Comparison of ENCODE assay signal across 8 cellular contexts in genomic region chr1:1399187-1399869, GRCh38. TPM values are rescaled to one million over a fixed set of nuclear protein-coding genes. Genes with fewer than 3 reads are reported as not detected.
DNase-seq lines count a peak whose midpoint lies in the region; ATAC-seq and TF ChIP-seq lines count a peak whose summit lies in the region.

TSS of gene CCNL2 (minus strand) at chr1:1399335. CDS start at chr1:1399306, 29 bp downstream.

- H3K4me3 Mint-ChIP-seq in activated CD4-positive, alpha-beta T cell treated with anti-CD3 and anti-CD28 coated beads for 36 hours: peak within 1 kb of the TSS; percentile 93

- TF ChIP-seq CTCF in BE2C (IDR thresholded peaks at IDR 0.05; ENCODE audit: low read depth, low read length) (peak; percentile 51), choroid plexus epithelial cell (conservative IDR thresholded peaks at IDR 0.05; ENCODE audit: low read depth, low read length) (peak; percentile 53)

- H3K27me3 Mint-ChIP-seq in activated CD4-positive, alpha-beta T cell treated with anti-CD3 and anti-CD28 coated beads for 36 hours: no peaks in the 10 kb centered on the region

- H3K4me3 ChIP-seq in BE2C (ENCODE audit: low read depth, low read length): peak within 1 kb of the TSS; percentile 87
- H3K4me3 ChIP-seq in choroid plexus epithelial cell (ENCODE audit: low read depth, low read length): peak within 1 kb of the TSS; percentile 99

- no peaks in the 10 kb centered on the region for H3K9me3 Mint-ChIP-seq in activated CD4-positive, alpha-beta T cell treated with anti-CD3 and anti-CD28 coated beads for 36 hours (ENCODE audit: low read depth)

- H3K36me3 Mint-ChIP-seq in activated CD4-positive, alpha-beta T cell treated with anti-CD3 and anti-CD28 coated beads for 36 hours (ENCODE audit: low read depth): peaks cover 67% of the 10 kb centered on the region

- POLR2A ChIA-PET in activated CD4-positive, alpha-beta T cell treated with anti-CD3 and anti-CD28 coated beads for 36 hours (lab: Charles Lee): interaction anchor here (0.6 to 1.3 kb wide), 8 partner anchors 8 to 51 kb away, joined by 3 to 12 read pairs (median 3); partner anchors contain the start of gene AURKAIP1

- DNase-seq in BE2C (peak; percentile 100), GM19238 (ENCODE audit: insufficient read length, low spot score) (peak; percentile 98), NCI-H510A treated with DMSO at 0.1 percent for 48 hours (lab: John Stamatoyannopoulos, UW) (peak; percentile 100), choroid plexus epithelial cell (ENCODE audit: low read depth) (peak; percentile 99), kidney tubule cell (ENCODE audit: low spot score) (peak; percentile 99)
- peak; percentile 100 for DNase-seq in activated CD4-positive, alpha-beta T cell treated with anti-CD3 and anti-CD28 coated beads for 36 hours
- peak; percentile 97 to 99 (median 98) for DNase-seq in stimulated activated CD4-positive, alpha-beta T cell treated with anti-CD3 and anti-CD28 coated beads, Interleukin-1b, Interleukin-23, amount 100 ng/mL, for 24 hours (ENCODE audit: low read depth in 4 of 4, low spot score in 1 of 4)

- ATAC-seq in HG03442 (IDR thresholded peaks at IDR 0.05; ENCODE audit: unreplicated experiment): peak; percentile 86
- peak; percentile 97 for ATAC-seq in activated CD4-positive, alpha-beta T cell treated with anti-CD3 and anti-CD28 coated beads for 36 hours

- peaks cover 65% of the 10 kb centered on the region for H3K36me3 ChIP-seq in BE2C

- H3K4me1 Mint-ChIP-seq in activated CD4-positive, alpha-beta T cell treated with anti-CD3 and anti-CD28 coated beads for 36 hours: peaks cover 52% of the 10 kb centered on the region

- CTCF ChIA-PET in activated CD4-positive, alpha-beta T cell treated with anti-CD3 and anti-CD28 coated beads for 36 hours (lab: Charles Lee): interaction anchor here (0.7 to 3.1 kb wide), 9 partner anchors 8 to 255 kb away, joined by 3 to 15 read pairs (median 3); partner anchors contain the start of genes AURKAIP1 and MRPL20

- no peaks in the 10 kb centered on the region for H3K9me3 ChIP-seq in BE2C

- intact Hi-C loops in activated CD4-positive, alpha-beta T cell treated with anti-CD3 and anti-CD28 coated beads for 36 hours (cut with DNase I, micrococcal nuclease): loop anchor here (1.0 to 2.0 kb wide), 14 partner anchors 8 to 325 kb away; partner anchors contain the start of genes MRPL20 (in 2 of the 2), ATAD3A (in 1 of the 2), ATAD3B (in 1 of the 2) and AURKAIP1 (in 1 of the 2)

- H3K4me1 ChIP-seq in BE2C: no peaks in the 10 kb centered on the region; the same call in 1 of the 2 replicates

- no peaks in the 10 kb centered on the region for H3K27me3 ChIP-seq in BE2C

- H3K27ac Mint-ChIP-seq in activated CD4-positive, alpha-beta T cell treated with anti-CD3 and anti-CD28 coated beads for 36 hours: peak within 1 kb of the TSS; percentile 91

RNA-seq across cellular contexts. Expression of gene CCNL2, which starts in this region (rescaled TPM):
- polyA plus RNA-seq in BE2C (2012; ENCODE audit: insufficient read depth, insufficient read length, low read depth): 491 TPM
- total RNA-seq in activated CD4-positive, alpha-beta T cell treated with anti-CD3 and anti-CD28 coated beads for 36 hours: 10 to 100 TPM; 73.6 to 89.7 TPM

Comparison
In these comparisons a context has a peak if more than half of its experiments do, and no peak if none do; other contexts are left out.
1. Peak in every context shown above with its lines: DNase-seq, ATAC-seq and H3K4me3 ChIP-seq.